Comparison of ENCODE assay signal across 1 cellular context in genomic region chr6:44078795-44079671, GRCh38.
TF ChIP-seq lines count a peak whose summit lies in the region.

No MANE protein-coding gene starts in this region.

TF ChIP-seq in K562, 482 proteins besides CTCF, POLR2A, EP300 and RAD21 (continued from another document and continues in another):
- TF ChIP-seq CREB5 (CRISPR knock-in tag; IDR thresholded peaks at IDR 0.05), result no peak
- no peak for TF ChIP-seq SIN3B (IDR thresholded peaks at IDR 0.05; ENCODE audit: low read depth)
- no peak for TF ChIP-seq SUPT5H (IDR thresholded peaks at IDR 0.05)
- TF ChIP-seq PYGO2 (tag; IDR thresholded peaks at IDR 0.05), result no peak
- TF ChIP-seq, protein P1, sequence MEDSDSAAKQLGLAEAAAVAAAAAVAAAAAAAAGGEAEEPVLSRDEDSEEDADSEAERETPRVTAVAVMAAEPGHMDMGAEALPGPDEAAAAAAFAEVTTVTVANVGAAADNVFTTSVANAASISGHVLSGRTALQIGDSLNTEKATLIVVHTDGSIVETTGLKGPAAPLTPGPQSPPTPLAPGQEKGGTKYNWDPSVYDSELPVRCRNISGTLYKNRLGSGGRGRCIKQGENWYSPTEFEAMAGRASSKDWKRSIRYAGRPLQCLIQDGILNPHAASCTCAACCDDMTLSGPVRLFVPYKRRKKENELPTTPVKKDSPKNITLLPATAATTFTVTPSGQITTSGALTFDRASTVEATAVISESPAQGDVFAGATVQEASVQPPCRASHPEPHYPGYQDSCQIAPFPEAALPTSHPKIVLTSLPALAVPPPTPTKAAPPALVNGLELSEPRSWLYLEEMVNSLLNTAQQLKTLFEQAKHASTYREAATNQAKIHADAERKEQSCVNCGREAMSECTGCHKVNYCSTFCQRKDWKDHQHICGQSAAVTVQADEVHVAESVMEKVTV (CRISPR knock-in tag; IDR thresholded peaks at IDR 0.05), result peak; percentile 98
- TF ChIP-seq, protein P2, sequence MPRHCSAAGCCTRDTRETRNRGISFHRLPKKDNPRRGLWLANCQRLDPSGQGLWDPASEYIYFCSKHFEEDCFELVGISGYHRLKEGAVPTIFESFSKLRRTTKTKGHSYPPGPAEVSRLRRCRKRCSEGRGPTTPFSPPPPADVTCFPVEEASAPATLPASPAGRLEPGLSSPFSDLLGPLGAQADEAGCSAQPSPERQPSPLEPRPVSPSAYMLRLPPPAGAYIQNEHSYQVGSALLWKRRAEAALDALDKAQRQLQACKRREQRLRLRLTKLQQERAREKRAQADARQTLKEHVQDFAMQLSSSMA (CRISPR knock-in tag; IDR thresholded peaks at IDR 0.05), result no peak
- TF ChIP-seq, protein P3, sequence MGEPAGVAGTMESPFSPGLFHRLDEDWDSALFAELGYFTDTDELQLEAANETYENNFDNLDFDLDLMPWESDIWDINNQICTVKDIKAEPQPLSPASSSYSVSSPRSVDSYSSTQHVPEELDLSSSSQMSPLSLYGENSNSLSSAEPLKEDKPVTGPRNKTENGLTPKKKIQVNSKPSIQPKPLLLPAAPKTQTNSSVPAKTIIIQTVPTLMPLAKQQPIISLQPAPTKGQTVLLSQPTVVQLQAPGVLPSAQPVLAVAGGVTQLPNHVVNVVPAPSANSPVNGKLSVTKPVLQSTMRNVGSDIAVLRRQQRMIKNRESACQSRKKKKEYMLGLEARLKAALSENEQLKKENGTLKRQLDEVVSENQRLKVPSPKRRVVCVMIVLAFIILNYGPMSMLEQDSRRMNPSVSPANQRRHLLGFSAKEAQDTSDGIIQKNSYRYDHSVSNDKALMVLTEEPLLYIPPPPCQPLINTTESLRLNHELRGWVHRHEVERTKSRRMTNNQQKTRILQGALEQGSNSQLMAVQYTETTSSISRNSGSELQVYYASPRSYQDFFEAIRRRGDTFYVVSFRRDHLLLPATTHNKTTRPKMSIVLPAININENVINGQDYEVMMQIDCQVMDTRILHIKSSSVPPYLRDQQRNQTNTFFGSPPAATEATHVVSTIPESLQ (CRISPR knock-in tag; IDR thresholded peaks at IDR 0.05), result no peak
- TF ChIP-seq ZNF764 (CRISPR knock-in tag; IDR thresholded peaks at IDR 0.05; ENCODE audit: low read depth), result no peak
- no peak for TF ChIP-seq ETS2 (tag; IDR thresholded peaks at IDR 0.05; ENCODE audit: borderline replicate concordance, poor library complexity, severe bottlenecking)
- TF ChIP-seq ZNF311 (CRISPR knock-in tag; IDR thresholded peaks at IDR 0.05), result no peak
- TF ChIP-seq ZNF77 (CRISPR knock-in tag; IDR thresholded peaks at IDR 0.05), result no peak
- no peak for TF ChIP-seq ZNF444 (CRISPR knock-in tag; IDR thresholded peaks at IDR 0.05)
- no peak for TF ChIP-seq CBX5 (IDR thresholded peaks at IDR 0.05; ENCODE audit: borderline replicate concordance, low read depth)
- no peak for TF ChIP-seq GABPB1 (CRISPR knock-in tag; IDR thresholded peaks at IDR 0.05)
- no peak for TF ChIP-seq MYBL2 (IDR thresholded peaks at IDR 0.05; ENCODE audit: low read depth)
- TF ChIP-seq MYBL2 (CRISPR knock-in tag; IDR thresholded peaks at IDR 0.05; ENCODE audit: borderline replicate concordance), result no peak
- TF ChIP-seq ZNF263 (CRISPR knock-in tag; IDR thresholded peaks at IDR 0.05; ENCODE audit: borderline replicate concordance), result peak; percentile 96
- TF ChIP-seq ILF3 (IDR thresholded peaks at IDR 0.05; ENCODE audit: borderline replicate concordance), result no peak
- TF ChIP-seq ZHX1 (conservative IDR thresholded peaks at IDR 0.05; ENCODE audit: low read length), result no peak
- no peak for TF ChIP-seq CHD1 (IDR thresholded peaks at IDR 0.05; ENCODE audit: low read length)
- TF ChIP-seq, protein P4, sequence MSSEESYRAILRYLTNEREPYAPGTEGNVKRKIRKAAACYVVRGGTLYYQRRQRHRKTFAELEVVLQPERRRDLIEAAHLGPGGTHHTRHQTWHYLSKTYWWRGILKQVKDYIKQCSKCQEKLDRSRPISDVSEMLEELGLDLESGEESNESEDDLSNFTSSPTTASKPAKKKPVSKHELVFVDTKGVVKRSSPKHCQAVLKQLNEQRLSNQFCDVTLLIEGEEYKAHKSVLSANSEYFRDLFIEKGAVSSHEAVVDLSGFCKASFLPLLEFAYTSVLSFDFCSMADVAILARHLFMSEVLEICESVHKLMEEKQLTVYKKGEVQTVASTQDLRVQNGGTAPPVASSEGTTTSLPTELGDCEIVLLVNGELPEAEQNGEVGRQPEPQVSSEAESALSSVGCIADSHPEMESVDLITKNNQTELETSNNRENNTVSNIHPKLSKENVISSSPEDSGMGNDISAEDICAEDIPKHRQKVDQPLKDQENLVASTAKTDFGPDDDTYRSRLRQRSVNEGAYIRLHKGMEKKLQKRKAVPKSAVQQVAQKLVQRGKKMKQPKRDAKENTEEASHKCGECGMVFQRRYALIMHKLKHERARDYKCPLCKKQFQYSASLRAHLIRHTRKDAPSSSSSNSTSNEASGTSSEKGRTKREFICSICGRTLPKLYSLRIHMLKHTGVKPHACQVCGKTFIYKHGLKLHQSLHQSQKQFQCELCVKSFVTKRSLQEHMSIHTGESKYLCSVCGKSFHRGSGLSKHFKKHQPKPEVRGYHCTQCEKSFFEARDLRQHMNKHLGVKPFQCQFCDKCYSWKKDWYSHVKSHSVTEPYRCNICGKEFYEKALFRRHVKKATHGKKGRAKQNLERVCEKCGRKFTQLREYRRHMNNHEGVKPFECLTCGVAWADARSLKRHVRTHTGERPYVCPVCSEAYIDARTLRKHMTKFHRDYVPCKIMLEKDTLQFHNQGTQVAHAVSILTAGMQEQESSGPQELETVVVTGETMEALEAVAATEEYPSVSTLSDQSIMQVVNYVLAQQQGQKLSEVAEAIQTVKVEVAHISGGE (CRISPR knock-in tag; IDR thresholded peaks at IDR 0.05), result no peak
- no peak for TF ChIP-seq KLF6 (CRISPR knock-in tag; IDR thresholded peaks at IDR 0.05; ENCODE audit: borderline replicate concordance)
- TF ChIP-seq MYNN (IDR thresholded peaks at IDR 0.05), result peak; percentile 80
- TF ChIP-seq MYNN (CRISPR knock-in tag; IDR thresholded peaks at IDR 0.05), result no peak
- TF ChIP-seq C11orf30 (IDR thresholded peaks at IDR 0.05; ENCODE audit: low read depth), result no peak
- TF ChIP-seq NR2C2 (CRISPR knock-in tag; IDR thresholded peaks at IDR 0.05), result peak; percentile 39; the same call in 1 of the 2 replicates
- TF ChIP-seq NR2C2 (tag; IDR thresholded peaks at IDR 0.05), result no peak
- no peak for TF ChIP-seq CEBPG (CRISPR knock-in tag; IDR thresholded peaks at IDR 0.05)
- no peak for TF ChIP-seq CEBPG (tag; conservative IDR thresholded peaks at IDR 0.05 in 1 of 2, IDR thresholded peaks at IDR 0.05 in 1 of 2)
- TF ChIP-seq CREM (IDR thresholded peaks at IDR 0.05; ENCODE audit: low read depth), result peak; percentile 46; the same call in 1 of the 2 replicates
- no peak for TF ChIP-seq SMARCA5 (IDR thresholded peaks at IDR 0.05)
- TF ChIP-seq MED1 (CRISPR knock-in tag; IDR thresholded peaks at IDR 0.05; ENCODE audit: borderline replicate concordance), result no peak
- no peak for TF ChIP-seq MXD1 (CRISPR knock-in tag; IDR thresholded peaks at IDR 0.05; ENCODE audit: borderline replicate concordance, poor library complexity, severe bottlenecking)
- TF ChIP-seq FOSL1 (tag; conservative IDR thresholded peaks at IDR 0.05), result 0 out of 2 replicates have a peak, but pooled peaks have one; percentile 9
- TF ChIP-seq NFIX (CRISPR knock-in tag; IDR thresholded peaks at IDR 0.05; ENCODE audit: low read depth), result no peak
- no peak for TF ChIP-seq BRD4 (IDR thresholded peaks at IDR 0.05)
- TF ChIP-seq ZNF668 (CRISPR knock-in tag; IDR thresholded peaks at IDR 0.05), result no peak
- TF ChIP-seq, protein P5, sequence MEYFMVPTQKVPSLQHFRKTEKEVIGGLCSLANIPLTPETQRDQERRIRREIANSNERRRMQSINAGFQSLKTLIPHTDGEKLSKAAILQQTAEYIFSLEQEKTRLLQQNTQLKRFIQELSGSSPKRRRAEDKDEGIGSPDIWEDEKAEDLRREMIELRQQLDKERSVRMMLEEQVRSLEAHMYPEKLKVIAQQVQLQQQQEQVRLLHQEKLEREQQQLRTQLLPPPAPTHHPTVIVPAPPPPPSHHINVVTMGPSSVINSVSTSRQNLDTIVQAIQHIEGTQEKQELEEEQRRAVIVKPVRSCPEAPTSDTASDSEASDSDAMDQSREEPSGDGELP (CRISPR knock-in tag; IDR thresholded peaks at IDR 0.05; ENCODE audit: borderline replicate concordance), result peak; percentile 55; the same call in 1 of the 2 replicates
- no peak for TF ChIP-seq MEIS2 (IDR thresholded peaks at IDR 0.05; ENCODE audit: partially characterized antibody)
- TF ChIP-seq JUN (IDR thresholded peaks at IDR 0.05; ENCODE audit: borderline replicate concordance, low read depth, low read length), result 0 out of 2 replicates have a peak, but pooled peaks have one; percentile 38
- TF ChIP-seq JUN (CRISPR knock-in tag; IDR thresholded peaks at IDR 0.05; ENCODE audit: borderline replicate concordance), result no peak
- TF ChIP-seq ZNF57 (CRISPR knock-in tag; IDR thresholded peaks at IDR 0.05), result no peak
- TF ChIP-seq ZNF239 (CRISPR knock-in tag; IDR thresholded peaks at IDR 0.05), result 0 out of 2 replicates have a peak, but pooled peaks have one; percentile 20
- TF ChIP-seq GTF3C2 (IDR thresholded peaks at IDR 0.05; ENCODE audit: borderline replicate concordance, extremely low read depth, insufficient read length), result no peak
- TF ChIP-seq ZNF324 (CRISPR knock-in tag; IDR thresholded peaks at IDR 0.05), result no peak
- peak; percentile 88 for TF ChIP-seq BCOR (IDR thresholded peaks at IDR 0.05)
- peak; percentile 34; the same call in 1 of the 2 replicates for TF ChIP-seq ZBTB17 (CRISPR knock-in tag; IDR thresholded peaks at IDR 0.05)
- TF ChIP-seq ZNF316 (IDR thresholded peaks at IDR 0.05), result no peak
- TF ChIP-seq LEF1 (IDR thresholded peaks at IDR 0.05), result 0 out of 2 replicates have a peak, but pooled peaks have one; percentile 32
- TF ChIP-seq TAF15 (IDR thresholded peaks at IDR 0.05; ENCODE audit: low read depth, low read length), result no peak
- no peak; the same call in 1 of the 2 replicates for TF ChIP-seq SMARCA4 (IDR thresholded peaks at IDR 0.05)
- TF ChIP-seq RB1 (IDR thresholded peaks at IDR 0.05; ENCODE audit: low read depth), result peak; percentile 26; the same call in 1 of the 2 replicates
- TF ChIP-seq KAT2B (IDR thresholded peaks at IDR 0.05; ENCODE audit: low read depth, low read length), result no peak
- no peak for TF ChIP-seq NEUROD1 (IDR thresholded peaks at IDR 0.05; ENCODE audit: borderline replicate concordance, low read depth, low read length, partially characterized antibody)
- peak; percentile 95 for TF ChIP-seq ARID2 (IDR thresholded peaks at IDR 0.05)
- no peak for TF ChIP-seq ZNF253 (CRISPR knock-in tag; conservative IDR thresholded peaks at IDR 0.05)
- TF ChIP-seq, protein P6, sequence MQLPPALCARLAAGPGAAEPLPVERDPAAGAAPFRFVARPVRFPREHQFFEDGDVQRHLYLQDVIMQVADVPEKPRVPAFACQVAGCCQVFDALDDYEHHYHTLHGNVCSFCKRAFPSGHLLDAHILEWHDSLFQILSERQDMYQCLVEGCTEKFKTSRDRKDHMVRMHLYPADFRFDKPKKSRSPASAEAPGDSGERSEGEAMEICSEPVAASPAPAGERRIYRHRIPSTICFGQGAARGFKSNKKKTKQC (CRISPR knock-in tag; IDR thresholded peaks at IDR 0.05), result no peak
